Comparison of ENCODE assay signal across 8 cellular contexts in the genomic region with DNA sequence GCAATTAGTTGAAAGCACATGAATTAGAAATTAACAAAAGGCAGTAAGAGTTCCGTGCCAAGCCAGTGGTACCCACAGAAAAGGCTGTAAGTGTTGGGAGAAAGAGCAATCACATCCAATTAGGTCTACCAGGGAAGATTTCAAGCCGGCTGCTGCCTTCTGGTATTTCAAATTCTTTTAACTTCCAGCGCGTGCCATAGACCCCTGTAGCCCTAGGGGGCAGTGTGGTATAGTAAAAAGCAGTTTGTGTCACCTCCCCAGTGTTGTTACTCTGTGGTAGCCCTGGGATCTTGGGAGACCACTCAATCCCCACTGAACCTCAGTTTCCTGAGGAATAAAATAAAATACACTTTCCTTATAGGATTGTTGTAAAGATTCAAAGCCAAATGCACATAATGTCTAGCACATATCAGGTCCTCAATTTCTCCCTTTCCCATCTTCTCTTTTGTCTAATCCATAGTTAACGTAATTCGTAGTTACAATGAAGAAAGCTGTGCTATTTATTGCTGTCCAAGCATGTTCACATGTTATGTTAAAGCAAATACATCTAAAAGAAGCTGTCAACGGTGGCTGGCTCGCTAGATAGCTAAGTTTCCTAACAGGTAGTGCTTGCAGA.
DNase-seq lines count a peak whose midpoint lies in the region; ATAC-seq and TF ChIP-seq lines count a peak whose summit lies in the region.

No MANE protein-coding gene starts in this region.

- H3K4me3 ChIP-seq in HEK293 (ENCODE audit: low read depth, low read length) (no peak overlapping the region), adipocyte (ENCODE audit: low read length) (no peak overlapping the region), kidney epithelial cell (ENCODE audit: low read depth, low read length) (no peak overlapping the region)

- intact Hi-C loops in Right ventricle myocardium superior (cut with DNase I) = no loop called here
- intact Hi-C loops in left ventricle myocardium superior (cut with micrococcal nuclease) = no loop called here

- H3K27ac Mint-ChIP-seq in T-helper 17 cell = no peak overlapping the region

- H3K27ac ChIP-seq in HEK293 (ENCODE audit: extremely low read depth, low read depth, low read length) = no peak overlapping the region

- H3K4me3 Mint-ChIP-seq in T-helper 17 cell = no peak overlapping the region

- peaks cover 27% of the 10 kb centered on the region for H3K27me3 Mint-ChIP-seq in T-helper 17 cell

- H3K27me3 ChIP-seq in adipocyte (replicated peaks; ENCODE audit: control insufficient read depth, insufficient read depth, low read length) (peaks cover 39% of the 10 kb centered on the region), kidney epithelial cell (ENCODE audit: control insufficient read depth, insufficient read depth, low read length) (no peaks in the 10 kb centered on the region)

- no peaks in the 10 kb centered on the region for H3K4me1 Mint-ChIP-seq in T-helper 17 cell

- H3K9me3 ChIP-seq in HEK293 (ENCODE audit: control insufficient read depth, insufficient read depth, low read depth, low read length) (no peaks in the 10 kb centered on the region), adipocyte (ENCODE audit: control insufficient read depth, low read length) (no peaks in the 10 kb centered on the region), T-helper 17 cell (ENCODE audit: control insufficient read depth, low read length, poor library complexity, severe bottlenecking) (no peaks in the 10 kb centered on the region)

- H3K4me1 ChIP-seq in HEK293 (ENCODE audit: control insufficient read depth, insufficient read depth, low read length) (no peaks in the 10 kb centered on the region), adipocyte (ENCODE audit: control insufficient read depth, insufficient read depth, low read length) (no peaks in the 10 kb centered on the region)

- DNase-seq in Right ventricle myocardium superior (no peak), left ventricle myocardium superior (no peak), NAMALWA (ENCODE audit: low spot score) (peak; percentile 75), adipocyte (ENCODE audit: low read depth) (peak; percentile 36), kidney epithelial cell (ENCODE audit: low read depth) (no peak), T-helper 17 cell (no peak), middle frontal gyrus (ENCODE audit: extremely low spot score, low spot score) (no peak)

- no peak overlapping the region for H3K9ac ChIP-seq in adipocyte (ENCODE audit: low read length)

- no peaks in the 10 kb centered on the region for H3K36me3 Mint-ChIP-seq in T-helper 17 cell (ENCODE audit: low read depth)

- no peaks in the 10 kb centered on the region for H3K36me3 ChIP-seq in HEK293 (ENCODE audit: control insufficient read depth in 2 of 2, insufficient read depth in 1 of 2, low read length in 2 of 2)
- H3K36me3 ChIP-seq in adipocyte (ENCODE audit: control insufficient read depth, insufficient read depth, low read length, severe bottlenecking) = no peaks in the 10 kb centered on the region
- H3K36me3 ChIP-seq in kidney epithelial cell (ENCODE audit: control insufficient read depth, insufficient read depth, low read length) = no peaks in the 10 kb centered on the region

- CTCF ChIA-PET in HEK293 (lab: Yijun Ruan, JAX) = interaction anchor here (0.5 to 3.4 kb wide), 12 partner anchors 10 to 809 kb away, joined by 3 to 14 read pairs (median 4); no protein-coding TSS in a partner anchor

- no peak for TF ChIP-seq CTCF in HEK293 (tag by site-specific recombination; IDR thresholded peaks at IDR 0.05)
- peak; percentile 87 for TF ChIP-seq CTCF in kidney epithelial cell (IDR thresholded peaks at IDR 0.05; ENCODE audit: insufficient read depth, low read length, poor library complexity, severe bottlenecking)

- POLR2A ChIA-PET in HEK293 (lab: Yijun Ruan, JAX) = no interaction called here

- peak; percentile 64 for ATAC-seq in Right ventricle myocardium superior (ENCODE audit: poor library complexity)
- no peak for ATAC-seq in left ventricle myocardium superior
- no peak for ATAC-seq in T-helper 17 cell

TF ChIP-seq in HEK293, 187 proteins besides CTCF, POLR2A, EP300 and RAD21:
- TF ChIP-seq ZNF600 (tag by site-specific recombination; IDR thresholded peaks at IDR 0.05) = no peak
- no peak for TF ChIP-seq ZNF121 (tag by site-specific recombination; IDR thresholded peaks at IDR 0.05)
- TF ChIP-seq ZNF654 (tag by site-specific recombination; IDR thresholded peaks at IDR 0.05; ENCODE audit: low read depth) = peak; percentile 52
- TF ChIP-seq ZNF426 (tag by site-specific recombination; IDR thresholded peaks at IDR 0.05) = no peak
- no peak for TF ChIP-seq GLIS1 (tag by site-specific recombination; IDR thresholded peaks at IDR 0.05)
TF ChIP-seq in HEK293: peak in this region for 1.

Comparison
In these comparisons a context has a peak if more than half of its experiments do, and no peak if none do; other contexts are left out.
1. DNase-seq: peak in NAMALWA (single experiment) and adipocyte (single experiment); none in Right ventricle myocardium superior (single experiment), left ventricle myocardium superior (single experiment), kidney epithelial cell (single experiment), T-helper 17 cell (0 of 3) and middle frontal gyrus (single experiment).